Comparison of ENCODE assay signal across 29 cellular contexts in genomic region chr6:41437604-41438003, GRCh38.
"Had no signal": no experiment of that assay in that cellular context is flagged by ENCODE, and none has a peak within 500 bp of the region (broad histone marks: within the 10 kb centered on the region; RNA-seq: fewer than 3 reads in every experiment).

No MANE protein-coding gene starts in this region.

- H3K9me3 Mint-ChIP-seq: immature natural killer cell; memory B cell; naive thymus-derived CD4-positive, alpha-beta T cell; natural killer cell treated with Interleukin-12 subunit alpha and Interleukin-12 subunit beta and Interleukin-15 and Interleukin-18, amount 100 ng/mL, for 72 hours; neural crest cell; stimulated activated memory B cell treated with anti-CD40 and anti-IgM and Interleukin-4, amounts not matched to agents 10 μg/mL and 1 μg/mL and 100 μg/mL, for 72 hours had no signal

- FAIRE-seq: islet of Langerhans, kidney, small intestine had no signal

- H3K36me3 Mint-ChIP-seq: memory B cell; naive thymus-derived CD4-positive, alpha-beta T cell; natural killer cell treated with Interleukin-12 subunit alpha and Interleukin-12 subunit beta and Interleukin-15 and Interleukin-18, amount 100 ng/mL, for 72 hours; stimulated activated memory B cell treated with anti-CD40 and anti-IgM and Interleukin-4, amounts not matched to agents 10 μg/mL and 1 μg/mL and 100 μg/mL, for 72 hours had no signal

- H3K27ac Mint-ChIP-seq: immature natural killer cell; memory B cell; naive thymus-derived CD4-positive, alpha-beta T cell; progenitor cell of endocrine pancreas; stimulated activated memory B cell treated with anti-CD40 and anti-IgM and Interleukin-4, amounts not matched to agents 10 μg/mL and 1 μg/mL and 100 μg/mL, for 72 hours had no signal

- DNase-seq: hypothalamus; immature natural killer cell; kidney; left colon; left ventricle myocardium inferior; midbrain; mucosa of descending colon; naive thymus-derived CD4-positive, alpha-beta T cell; occipital lobe; ovary; right cardiac atrium; sigmoid colon; small intestine; spleen; stimulated activated CD4-positive, alpha-beta T cell treated with anti-CD3 and anti-CD28 coated beads, Interleukin-4, amount 100 ng/mL, for 24 hours; stimulated activated naive CD8-positive, alpha-beta T cell treated with anti-CD3 and anti-CD28 coated beads, Interleukin-15, Interleukin-2, amounts not matched to agents 100 U/mL and 50 U/mL, for 24 hours; stomach; testis; thyroid gland; transverse colon; upper lobe of left lung had no signal

- H3K9me3 ChIP-seq: left ventricle myocardium inferior, mucosa of descending colon, neutrophil, ovary, sigmoid colon, spleen, stomach, testis, thyroid gland, transverse colon, upper lobe of left lung, vagina had no signal

- H3K4me3 ChIP-seq: left ventricle myocardium inferior, mucosa of descending colon, ovary, sigmoid colon, spleen, stomach, testis, thyroid gland, transverse colon, upper lobe of left lung, vagina had no signal

- H3K36me3 ChIP-seq: left ventricle myocardium inferior, neutrophil, ovary, sigmoid colon, spleen, stomach, thyroid gland, transverse colon, upper lobe of left lung, vagina had no signal

- H3K4me3 Mint-ChIP-seq: immature natural killer cell; memory B cell; naive thymus-derived CD4-positive, alpha-beta T cell; natural killer cell treated with Interleukin-12 subunit alpha and Interleukin-12 subunit beta and Interleukin-15 and Interleukin-18, amount 100 ng/mL, for 72 hours; neural crest cell; stimulated activated memory B cell treated with anti-CD40 and anti-IgM and Interleukin-4, amounts not matched to agents 10 μg/mL and 1 μg/mL and 100 μg/mL, for 72 hours had no signal

- H3K27ac ChIP-seq: left ventricle myocardium inferior, neutrophil, ovary, sigmoid colon, spleen, stomach, testis, thyroid gland, transverse colon, upper lobe of left lung, vagina had no signal

- ATAC-seq: left colon; mucosa of descending colon; naive thymus-derived CD4-positive, alpha-beta T cell; natural killer cell treated with Interleukin-12 subunit alpha and Interleukin-12 subunit beta and Interleukin-15 and Interleukin-18, amount 100 ng/mL, for 72 hours; right cardiac atrium; stimulated activated memory B cell treated with anti-CD40 and anti-IgM and Interleukin-4, amounts not matched to agents 10 μg/mL and 1 μg/mL and 100 μg/mL, for 72 hours; stimulated activated naive CD8-positive, alpha-beta T cell treated with anti-CD3 and anti-CD28 coated beads, Interleukin-15, Interleukin-2, amounts not matched to agents 100 U/mL and 50 U/mL, for 24 hours had no signal

- H3K27me3 Mint-ChIP-seq: progenitor cell of endocrine pancreas; stimulated activated memory B cell treated with anti-CD40 and anti-IgM and Interleukin-4, amounts not matched to agents 10 μg/mL and 1 μg/mL and 100 μg/mL, for 72 hours had no signal

- H3K27me3 ChIP-seq: ovary, sigmoid colon, testis, thyroid gland, vagina had no signal
